In the genomic region with DNA sequence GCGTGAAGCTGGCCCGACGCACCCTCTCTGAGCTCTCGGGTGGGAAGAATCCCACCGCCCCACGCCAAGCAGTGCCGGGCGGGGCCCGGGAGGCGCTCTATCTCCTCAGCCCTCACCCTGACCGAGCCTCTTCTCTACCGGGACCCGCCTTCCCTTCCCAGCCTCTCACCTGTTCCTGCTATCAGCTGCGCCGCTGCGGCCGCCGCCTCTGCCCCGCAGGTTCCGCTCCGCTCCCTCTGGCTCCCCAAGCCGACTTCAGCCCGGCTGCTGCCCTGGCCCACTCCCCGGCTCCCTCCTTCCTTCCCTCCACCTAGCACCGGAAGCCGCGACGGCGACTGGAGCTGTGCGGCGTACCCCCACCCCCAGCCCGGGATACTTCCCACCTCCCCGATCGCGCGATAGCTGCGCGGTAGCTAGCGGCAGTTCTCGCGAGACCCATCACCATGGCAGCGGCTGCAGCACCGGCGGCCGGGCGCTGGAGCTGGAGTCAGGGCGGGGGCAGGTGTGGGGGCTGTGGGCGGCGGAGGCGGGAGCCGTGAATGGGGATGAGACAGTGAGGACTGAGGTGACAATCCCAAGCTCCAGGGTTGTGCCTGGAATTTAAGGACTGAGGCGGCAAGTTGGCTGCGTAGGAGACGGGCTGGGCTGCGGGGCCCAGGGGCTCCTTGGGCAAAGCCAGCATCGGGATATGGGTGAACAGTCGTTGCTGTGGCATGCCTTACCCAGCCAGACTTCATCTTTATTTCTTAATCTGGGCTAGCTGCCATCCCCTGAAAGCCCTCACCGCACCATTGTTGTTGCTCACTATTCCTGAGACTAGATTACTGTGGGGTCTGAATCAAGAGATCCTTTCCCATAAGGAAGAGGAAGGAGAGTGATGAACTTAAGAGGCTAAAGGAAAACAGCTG, we compare ENCODE assay signal across 1 cellular context.
A peak's percentile ranks its signal among the peaks of the same experiment; 100 is the strongest.
TF ChIP-seq lines count a peak whose summit lies in the region.

ARF3 (minus strand) TSS at position 347 of the 908 bp plus-strand sequence. CDS start 16,392 bp downstream, outside the sequence.

TF ChIP-seq in HepG2, 621 proteins besides CTCF, POLR2A, EP300 and RAD21 (continued from another document):
- TF ChIP-seq KIAA2018 (CRISPR knock-in tag; IDR thresholded peaks at IDR 0.05; ENCODE audit: borderline replicate concordance) (no peak), SOX5 (CRISPR knock-in tag; IDR thresholded peaks at IDR 0.05; ENCODE audit: borderline replicate concordance) (peak; percentile 21; the same call in 1 of the 2 replicates), SYNCRIP (IDR thresholded peaks at IDR 0.05; ENCODE audit: insufficient read depth, low read depth, low read length) (no peak), NR2F6 (IDR thresholded peaks at IDR 0.05) (no peak), NR2F6 (CRISPR knock-in tag; IDR thresholded peaks at IDR 0.05) (peak; percentile 31; the same call in 1 of the 2 replicates), HOXA7 (CRISPR knock-in tag; IDR thresholded peaks at IDR 0.05) (no peak), SIN3A (IDR thresholded peaks at IDR 0.05; ENCODE audit: borderline replicate concordance, low read depth, low read length) (peak; percentile 91), ZFP36 (IDR thresholded peaks at IDR 0.05; ENCODE audit: borderline replicate concordance, low read depth, low read length, partially characterized antibody) (no peak), ATM (IDR thresholded peaks at IDR 0.05; ENCODE audit: borderline replicate concordance) (no peak), TAF1 (CRISPR knock-in tag; IDR thresholded peaks at IDR 0.05) (peak; percentile 76), STAG1 (CRISPR knock-in tag; IDR thresholded peaks at IDR 0.05) (no peak), ZBTB46 (CRISPR knock-in tag; IDR thresholded peaks at IDR 0.05; ENCODE audit: borderline replicate concordance) (0 out of 2 replicates have a peak, but pooled peaks have one; percentile 7), WIZ (CRISPR knock-in tag; IDR thresholded peaks at IDR 0.05) (no peak)
- TF ChIP-seq, protein P1, sequence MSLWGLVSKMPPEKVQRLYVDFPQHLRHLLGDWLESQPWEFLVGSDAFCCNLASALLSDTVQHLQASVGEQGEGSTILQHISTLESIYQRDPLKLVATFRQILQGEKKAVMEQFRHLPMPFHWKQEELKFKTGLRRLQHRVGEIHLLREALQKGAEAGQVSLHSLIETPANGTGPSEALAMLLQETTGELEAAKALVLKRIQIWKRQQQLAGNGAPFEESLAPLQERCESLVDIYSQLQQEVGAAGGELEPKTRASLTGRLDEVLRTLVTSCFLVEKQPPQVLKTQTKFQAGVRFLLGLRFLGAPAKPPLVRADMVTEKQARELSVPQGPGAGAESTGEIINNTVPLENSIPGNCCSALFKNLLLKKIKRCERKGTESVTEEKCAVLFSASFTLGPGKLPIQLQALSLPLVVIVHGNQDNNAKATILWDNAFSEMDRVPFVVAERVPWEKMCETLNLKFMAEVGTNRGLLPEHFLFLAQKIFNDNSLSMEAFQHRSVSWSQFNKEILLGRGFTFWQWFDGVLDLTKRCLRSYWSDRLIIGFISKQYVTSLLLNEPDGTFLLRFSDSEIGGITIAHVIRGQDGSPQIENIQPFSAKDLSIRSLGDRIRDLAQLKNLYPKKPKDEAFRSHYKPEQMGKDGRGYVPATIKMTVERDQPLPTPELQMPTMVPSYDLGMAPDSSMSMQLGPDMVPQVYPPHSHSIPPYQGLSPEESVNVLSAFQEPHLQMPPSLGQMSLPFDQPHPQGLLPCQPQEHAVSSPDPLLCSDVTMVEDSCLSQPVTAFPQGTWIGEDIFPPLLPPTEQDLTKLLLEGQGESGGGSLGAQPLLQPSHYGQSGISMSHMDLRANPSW (CRISPR knock-in tag; IDR thresholded peaks at IDR 0.05; ENCODE audit: borderline replicate concordance) = no peak
